1 cellular context compared by ENCODE assay signal in the genomic region with DNA sequence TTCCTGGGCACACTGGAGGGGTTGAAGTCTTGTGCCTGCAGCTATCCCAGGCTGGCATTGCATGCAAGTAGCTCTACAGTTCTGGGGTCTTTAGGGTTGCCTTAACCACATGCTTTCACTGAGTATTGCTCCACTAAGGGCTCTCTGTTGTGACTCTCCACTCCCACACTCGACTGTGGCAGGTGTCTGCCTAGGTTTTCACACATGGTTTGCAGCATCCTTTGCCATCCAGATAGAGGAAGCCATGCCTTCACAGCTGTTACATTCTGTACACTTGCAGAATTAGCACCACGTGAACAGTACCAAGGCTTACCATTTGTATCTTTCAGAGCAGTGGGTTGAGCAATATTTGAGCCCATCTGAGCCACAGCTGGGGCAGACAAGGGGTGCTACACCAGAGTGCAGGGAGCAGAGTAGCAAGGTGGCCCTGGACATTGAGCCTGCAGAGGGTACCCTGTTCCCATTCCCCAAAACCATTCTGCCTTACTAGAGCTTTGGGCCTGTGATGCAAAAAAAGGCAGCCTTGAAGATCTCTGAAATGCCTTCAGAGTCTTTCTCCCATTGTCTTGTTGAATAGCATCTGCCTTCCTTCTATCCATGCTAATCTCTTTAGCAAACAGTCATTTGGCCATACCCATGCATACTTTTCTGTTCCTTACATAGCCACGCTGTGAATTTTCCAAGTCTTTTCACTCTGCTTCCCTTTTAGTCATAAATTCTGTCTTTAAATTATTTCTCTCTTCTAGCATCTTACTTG.
TF ChIP-seq lines count a peak whose summit lies in the region.

No MANE protein-coding gene starts in this region.

TF ChIP-seq in HepG2, 621 proteins besides CTCF, POLR2A, EP300 and RAD21 (continued from another document):
- TF ChIP-seq, protein P1, sequence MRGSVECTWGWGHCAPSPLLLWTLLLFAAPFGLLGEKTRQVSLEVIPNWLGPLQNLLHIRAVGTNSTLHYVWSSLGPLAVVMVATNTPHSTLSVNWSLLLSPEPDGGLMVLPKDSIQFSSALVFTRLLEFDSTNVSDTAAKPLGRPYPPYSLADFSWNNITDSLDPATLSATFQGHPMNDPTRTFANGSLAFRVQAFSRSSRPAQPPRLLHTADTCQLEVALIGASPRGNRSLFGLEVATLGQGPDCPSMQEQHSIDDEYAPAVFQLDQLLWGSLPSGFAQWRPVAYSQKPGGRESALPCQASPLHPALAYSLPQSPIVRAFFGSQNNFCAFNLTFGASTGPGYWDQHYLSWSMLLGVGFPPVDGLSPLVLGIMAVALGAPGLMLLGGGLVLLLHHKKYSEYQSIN (CRISPR knock-in tag; IDR thresholded peaks at IDR 0.05; ENCODE audit: borderline replicate concordance) = no peak
- TF ChIP-seq MTF2 (CRISPR knock-in tag; IDR thresholded peaks at IDR 0.05; ENCODE audit: borderline replicate concordance) (no peak), GATAD1 (CRISPR knock-in tag; IDR thresholded peaks at IDR 0.05) (no peak), TARDBP (CRISPR knock-in tag; IDR thresholded peaks at IDR 0.05) (no peak), EED (CRISPR knock-in tag; IDR thresholded peaks at IDR 0.05) (no peak), SCMH1 (CRISPR knock-in tag; IDR thresholded peaks at IDR 0.05; ENCODE audit: borderline replicate concordance) (no peak), ZNF572 (CRISPR knock-in tag; IDR thresholded peaks at IDR 0.05) (no peak), BORCS8-MEF2B (CRISPR knock-in tag; IDR thresholded peaks at IDR 0.05) (no peak), ZNF598 (CRISPR knock-in tag; IDR thresholded peaks at IDR 0.05; ENCODE audit: borderline replicate concordance) (no peak), TEAD3 (CRISPR knock-in tag; optimal IDR thresholded peaks at IDR 0.05; ENCODE audit: borderline replicate concordance) (no peak), CREM (IDR thresholded peaks at IDR 0.05) (no peak), CREM (CRISPR knock-in tag; IDR thresholded peaks at IDR 0.05) (no peak), ZSCAN29 (CRISPR knock-in tag; conservative IDR thresholded peaks at IDR 0.05) (no peak)
- TF ChIP-seq, protein P2, sequence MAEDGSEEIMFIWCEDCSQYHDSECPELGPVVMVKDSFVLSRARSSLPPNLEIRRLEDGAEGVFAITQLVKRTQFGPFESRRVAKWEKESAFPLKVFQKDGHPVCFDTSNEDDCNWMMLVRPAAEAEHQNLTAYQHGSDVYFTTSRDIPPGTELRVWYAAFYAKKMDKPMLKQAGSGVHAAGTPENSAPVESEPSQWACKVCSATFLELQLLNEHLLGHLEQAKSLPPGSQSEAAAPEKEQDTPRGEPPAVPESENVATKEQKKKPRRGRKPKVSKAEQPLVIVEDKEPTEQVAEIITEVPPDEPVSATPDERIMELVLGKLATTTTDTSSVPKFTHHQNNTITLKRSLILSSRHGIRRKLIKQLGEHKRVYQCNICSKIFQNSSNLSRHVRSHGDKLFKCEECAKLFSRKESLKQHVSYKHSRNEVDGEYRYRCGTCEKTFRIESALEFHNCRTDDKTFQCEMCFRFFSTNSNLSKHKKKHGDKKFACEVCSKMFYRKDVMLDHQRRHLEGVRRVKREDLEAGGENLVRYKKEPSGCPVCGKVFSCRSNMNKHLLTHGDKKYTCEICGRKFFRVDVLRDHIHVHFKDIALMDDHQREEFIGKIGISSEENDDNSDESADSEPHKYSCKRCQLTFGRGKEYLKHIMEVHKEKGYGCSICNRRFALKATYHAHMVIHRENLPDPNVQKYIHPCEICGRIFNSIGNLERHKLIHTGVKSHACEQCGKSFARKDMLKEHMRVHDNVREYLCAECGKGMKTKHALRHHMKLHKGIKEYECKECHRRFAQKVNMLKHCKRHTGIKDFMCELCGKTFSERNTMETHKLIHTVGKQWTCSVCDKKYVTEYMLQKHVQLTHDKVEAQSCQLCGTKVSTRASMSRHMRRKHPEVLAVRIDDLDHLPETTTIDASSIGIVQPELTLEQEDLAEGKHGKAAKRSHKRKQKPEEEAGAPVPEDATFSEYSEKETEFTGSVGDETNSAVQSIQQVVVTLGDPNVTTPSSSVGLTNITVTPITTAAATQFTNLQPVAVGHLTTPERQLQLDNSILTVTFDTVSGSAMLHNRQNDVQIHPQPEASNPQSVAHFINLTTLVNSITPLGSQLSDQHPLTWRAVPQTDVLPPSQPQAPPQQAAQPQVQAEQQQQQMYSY (CRISPR knock-in tag; IDR thresholded peaks at IDR 0.05) = no peak
- TF ChIP-seq, protein P3, sequence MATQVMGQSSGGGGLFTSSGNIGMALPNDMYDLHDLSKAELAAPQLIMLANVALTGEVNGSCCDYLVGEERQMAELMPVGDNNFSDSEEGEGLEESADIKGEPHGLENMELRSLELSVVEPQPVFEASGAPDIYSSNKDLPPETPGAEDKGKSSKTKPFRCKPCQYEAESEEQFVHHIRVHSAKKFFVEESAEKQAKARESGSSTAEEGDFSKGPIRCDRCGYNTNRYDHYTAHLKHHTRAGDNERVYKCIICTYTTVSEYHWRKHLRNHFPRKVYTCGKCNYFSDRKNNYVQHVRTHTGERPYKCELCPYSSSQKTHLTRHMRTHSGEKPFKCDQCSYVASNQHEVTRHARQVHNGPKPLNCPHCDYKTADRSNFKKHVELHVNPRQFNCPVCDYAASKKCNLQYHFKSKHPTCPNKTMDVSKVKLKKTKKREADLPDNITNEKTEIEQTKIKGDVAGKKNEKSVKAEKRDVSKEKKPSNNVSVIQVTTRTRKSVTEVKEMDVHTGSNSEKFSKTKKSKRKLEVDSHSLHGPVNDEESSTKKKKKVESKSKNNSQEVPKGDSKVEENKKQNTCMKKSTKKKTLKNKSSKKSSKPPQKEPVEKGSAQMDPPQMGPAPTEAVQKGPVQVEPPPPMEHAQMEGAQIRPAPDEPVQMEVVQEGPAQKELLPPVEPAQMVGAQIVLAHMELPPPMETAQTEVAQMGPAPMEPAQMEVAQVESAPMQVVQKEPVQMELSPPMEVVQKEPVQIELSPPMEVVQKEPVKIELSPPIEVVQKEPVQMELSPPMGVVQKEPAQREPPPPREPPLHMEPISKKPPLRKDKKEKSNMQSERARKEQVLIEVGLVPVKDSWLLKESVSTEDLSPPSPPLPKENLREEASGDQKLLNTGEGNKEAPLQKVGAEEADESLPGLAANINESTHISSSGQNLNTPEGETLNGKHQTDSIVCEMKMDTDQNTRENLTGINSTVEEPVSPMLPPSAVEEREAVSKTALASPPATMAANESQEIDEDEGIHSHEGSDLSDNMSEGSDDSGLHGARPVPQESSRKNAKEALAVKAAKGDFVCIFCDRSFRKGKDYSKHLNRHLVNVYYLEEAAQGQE (IDR thresholded peaks at IDR 0.05; ENCODE audit: borderline replicate concordance in 1 of 2, low read depth in 1 of 2, low read length in 2 of 2) = no peak
- TF ChIP-seq, protein P4, sequence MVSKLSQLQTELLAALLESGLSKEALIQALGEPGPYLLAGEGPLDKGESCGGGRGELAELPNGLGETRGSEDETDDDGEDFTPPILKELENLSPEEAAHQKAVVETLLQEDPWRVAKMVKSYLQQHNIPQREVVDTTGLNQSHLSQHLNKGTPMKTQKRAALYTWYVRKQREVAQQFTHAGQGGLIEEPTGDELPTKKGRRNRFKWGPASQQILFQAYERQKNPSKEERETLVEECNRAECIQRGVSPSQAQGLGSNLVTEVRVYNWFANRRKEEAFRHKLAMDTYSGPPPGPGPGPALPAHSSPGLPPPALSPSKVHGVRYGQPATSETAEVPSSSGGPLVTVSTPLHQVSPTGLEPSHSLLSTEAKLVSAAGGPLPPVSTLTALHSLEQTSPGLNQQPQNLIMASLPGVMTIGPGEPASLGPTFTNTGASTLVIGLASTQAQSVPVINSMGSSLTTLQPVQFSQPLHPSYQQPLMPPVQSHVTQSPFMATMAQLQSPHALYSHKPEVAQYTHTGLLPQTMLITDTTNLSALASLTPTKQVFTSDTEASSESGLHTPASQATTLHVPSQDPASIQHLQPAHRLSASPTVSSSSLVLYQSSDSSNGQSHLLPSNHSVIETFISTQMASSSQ (IDR thresholded peaks at IDR 0.05; ENCODE audit: low read depth) = no peak
- TF ChIP-seq, protein P4 (CRISPR knock-in tag; IDR thresholded peaks at IDR 0.05; ENCODE audit: borderline replicate concordance) = no peak
- TF ChIP-seq, protein P5, sequence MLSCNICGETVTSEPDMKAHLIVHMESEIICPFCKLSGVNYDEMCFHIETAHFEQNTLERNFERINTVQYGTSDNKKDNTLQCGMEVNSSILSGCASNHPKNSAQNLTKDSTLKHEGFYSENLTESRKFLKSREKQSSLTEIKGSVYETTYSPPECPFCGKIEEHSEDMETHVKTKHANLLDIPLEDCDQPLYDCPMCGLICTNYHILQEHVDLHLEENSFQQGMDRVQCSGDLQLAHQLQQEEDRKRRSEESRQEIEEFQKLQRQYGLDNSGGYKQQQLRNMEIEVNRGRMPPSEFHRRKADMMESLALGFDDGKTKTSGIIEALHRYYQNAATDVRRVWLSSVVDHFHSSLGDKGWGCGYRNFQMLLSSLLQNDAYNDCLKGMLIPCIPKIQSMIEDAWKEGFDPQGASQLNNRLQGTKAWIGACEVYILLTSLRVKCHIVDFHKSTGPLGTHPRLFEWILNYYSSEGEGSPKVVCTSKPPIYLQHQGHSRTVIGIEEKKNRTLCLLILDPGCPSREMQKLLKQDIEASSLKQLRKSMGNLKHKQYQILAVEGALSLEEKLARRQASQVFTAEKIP (CRISPR knock-in tag; IDR thresholded peaks at IDR 0.05; ENCODE audit: borderline replicate concordance) = no peak
- TF ChIP-seq, protein P6, sequence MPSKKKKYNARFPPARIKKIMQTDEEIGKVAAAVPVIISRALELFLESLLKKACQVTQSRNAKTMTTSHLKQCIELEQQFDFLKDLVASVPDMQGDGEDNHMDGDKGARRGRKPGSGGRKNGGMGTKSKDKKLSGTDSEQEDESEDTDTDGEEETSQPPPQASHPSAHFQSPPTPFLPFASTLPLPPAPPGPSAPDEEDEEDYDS (CRISPR knock-in tag; IDR thresholded peaks at IDR 0.05) = no peak
